Comparison of ENCODE assay signal across 23 cellular contexts in genomic region chr10:52967806-52968795, GRCh38.
DNase-seq lines count a peak whose midpoint lies in the region; ATAC-seq, FAIRE-seq and TF ChIP-seq lines count a peak whose summit lies in the region.
"Had no signal": no experiment of that assay in that cellular context is flagged by ENCODE, and none has a peak within 500 bp of the region (broad histone marks: within the 10 kb centered on the region; RNA-seq: fewer than 3 reads in every experiment).

No MANE protein-coding gene starts in this region.

- DNase-seq in endothelial cell (ENCODE audit: low spot score) (no peak), iPS-NIHi11 (ENCODE audit: low spot score) (peak; percentile 28), small intestine (peak; percentile 14), Ammon's horn (ENCODE audit: low spot score) (no peak)
- DNase-seq: CD4-positive, CD25-positive, alpha-beta regulatory T cell; COR-L47; DMS 273 treated with DMSO at 0.1 percent for 48 hours; DMS79 treated with DMSO at 0.1 percent for 48 hours; GM23248; NCI-H1092 treated with DMSO at 0.1 percent for 48 hours; NCI-H1436 treated with DMSO at 0.1 percent for 48 hours; NCI-H1930; NCI-H226; NCI-H524; NCI-H774; SIG-M5 had no signal

- no peak for FAIRE-seq in small intestine (lab: Jason Lieb, UNC)

- H3K4me3 ChIP-seq in HUES6 (ENCODE audit: low read depth, low read length) (no peak overlapping the region), small intestine (ENCODE audit: low read depth in 1 of 2, low read length in 2 of 2) (no peak overlapping the region)
- H3K4me3 ChIP-seq: GM23248 had no signal

- no peaks in the 10 kb centered on the region for H3K9me3 Mint-ChIP-seq in endothelial cell (ENCODE audit: unreplicated experiment)

- no peaks in the 10 kb centered on the region for H3K36me3 Mint-ChIP-seq in endothelial cell (ENCODE audit: low read depth, unreplicated experiment)
- H3K36me3 Mint-ChIP-seq: CD4-positive, CD25-positive, alpha-beta regulatory T cell had no signal

- ATAC-seq in HG02938 (IDR thresholded peaks at IDR 0.05; ENCODE audit: unreplicated experiment) (no peak), HG03460 (IDR thresholded peaks at IDR 0.05; ENCODE audit: unreplicated experiment) (no peak)
- ATAC-seq: HCT116, Panc1, SK-N-SH treated with all-trans-retinoic acid at 6 μM for 48 hours had no signal

- H3K9ac ChIP-seq in HUES6 (ENCODE audit: low read length): peak overlapping the region; percentile 36
- H3K9ac ChIP-seq: GM23248, KMS-11 had no signal

- H3K4me1 ChIP-seq in HUES6 (ENCODE audit: control insufficient read depth, insufficient read depth, low read length): peaks cover 38% of the 10 kb centered on the region
- H3K4me1 ChIP-seq in small intestine (ENCODE audit: control insufficient read depth in 2 of 2, insufficient read depth in 1 of 2, low read depth in 1 of 2, low read length in 1 of 2): no peaks in the 10 kb centered on the region

- H3K27ac Mint-ChIP-seq in endothelial cell (ENCODE audit: unreplicated experiment): peak overlapping the region; percentile 25
- H3K27ac Mint-ChIP-seq: CD4-positive, CD25-positive, alpha-beta regulatory T cell had no signal

- TF ChIP-seq CTCF in endothelial cell (IDR thresholded peaks at IDR 0.05; ENCODE audit: unreplicated experiment): no peak

- 68 to 84% (median 70%) methylated on average over 4 of the region's 4 CpGs for WGBS in small intestine, 3 donors

- H3K27ac ChIP-seq in HUES6 (ENCODE audit: low read depth, low read length) (peak overlapping the region; percentile 97), small intestine (ENCODE audit: low read depth in 1 of 2, low read length in 1 of 2) (no peak overlapping the region)
- H3K27ac ChIP-seq: GM23248, KMS-11 had no signal

- H3K9me3 ChIP-seq in HUES6 (ENCODE audit: control insufficient read depth, insufficient read depth, low read depth, low read length): peaks cover 29% of the 10 kb centered on the region
- no peaks in the 10 kb centered on the region for H3K9me3 ChIP-seq in small intestine (ENCODE audit: control insufficient read depth, low read depth)

- no peak overlapping the region for H3K4me3 Mint-ChIP-seq in endothelial cell (ENCODE audit: unreplicated experiment)
- H3K4me3 Mint-ChIP-seq: CD4-positive, CD25-positive, alpha-beta regulatory T cell had no signal

- H3K27me3 Mint-ChIP-seq in endothelial cell (ENCODE audit: unreplicated experiment): peaks cover 2% of the 10 kb centered on the region
- H3K27me3 Mint-ChIP-seq: CD4-positive, CD25-positive, alpha-beta regulatory T cell had no signal

- H3K4me1 Mint-ChIP-seq in endothelial cell (ENCODE audit: unreplicated experiment): peaks cover 7% of the 10 kb centered on the region
- H3K4me1 Mint-ChIP-seq: CD4-positive, CD25-positive, alpha-beta regulatory T cell had no signal

- no peaks in the 10 kb centered on the region for H3K36me3 ChIP-seq in HUES6 (ENCODE audit: control insufficient read depth, insufficient read depth, low read length)
- H3K36me3 ChIP-seq in small intestine (ENCODE audit: control insufficient read depth in 2 of 2, insufficient read depth in 2 of 2, low read length in 2 of 2): no peaks in the 10 kb centered on the region

- H3K27me3 ChIP-seq in HUES6 (ENCODE audit: control insufficient read depth, insufficient read depth, low read length) (no peaks in the 10 kb centered on the region), small intestine (ENCODE audit: control insufficient read depth in 2 of 2, insufficient read depth in 2 of 2, low read length in 2 of 2) (no peaks in the 10 kb centered on the region)

Comparison
In these comparisons a context has a peak if more than half of its experiments do, and no peak if none do; other contexts are left out.
1. DNase-seq: peak in iPS-NIHi11 (single experiment) and small intestine (single experiment); none in endothelial cell (single experiment) and Ammon's horn (single experiment).